ENCODE assay signal across 27 cellular contexts in genomic region chr7:127918130-127918529, GRCh38.
"Had no signal": no experiment of that assay in that cellular context is flagged by ENCODE, and none has a peak within 500 bp of the region (broad histone marks: within the 10 kb centered on the region; RNA-seq: fewer than 3 reads in every experiment).

No MANE protein-coding gene starts in this region.

- H3K4me1 ChIP-seq: SJCRH30 had no signal

- DNase-seq: activated B cell treated with CpG ODN at 0.5 μM for 24 hours; activated CD4-positive, alpha-beta T cell treated with anti-CD3 and anti-CD28 coated beads for 1 hour; activated CD4-positive, alpha-beta T cell treated with anti-CD3 and anti-CD28 coated beads, Interleukin-2, amount 50 U/mL, for 4 hours; activated CD8-positive, alpha-beta memory T cell treated with anti-CD3 and anti-CD28 coated beads for 24 hours; activated T-cell treated with anti-CD3 and anti-CD28 coated beads, Interleukin-2, amount 50 U/mL, for 72 hours; amygdala; KBM-7; MG63; MV-4-11; NCI-H1092 treated with DMSO at 0.1 percent for 48 hours; NCI-H1417 treated with DMSO at 0.1 percent for 48 hours; NCI-H1694; NCI-H2029; NCI-H2107; NCI-H446; NCI-H524; Peyer's patch; Right ventricle myocardium superior; SJCRH30; SK-N-SH; T-helper 1 cell had no signal

- H3K9ac ChIP-seq: SK-N-SH had no signal

- FAIRE-seq: astrocyte, HepG2 had no signal

- H3K27me3 ChIP-seq: MG63, Peyer's patch, SJCRH30 had no signal

- H3K27ac ChIP-seq: Peyer's patch, RWPE1, SJCRH30 had no signal

- H3K4me3 ChIP-seq: MG63, Peyer's patch, SJCRH30 had no signal

- H3K4me2 ChIP-seq: SK-N-SH had no signal

- H3K36me3 ChIP-seq: MG63, Peyer's patch, SJCRH30 had no signal

- H3K4me3 Mint-ChIP-seq: activated B cell treated with CpG ODN at 0.5 μM for 24 hours; activated naive CD4-positive, alpha-beta T cell treated with anti-CD3 and anti-CD28 coated beads, Interleukin-2, amount 50 U/mL, for 24 hours; activated T-cell treated with anti-CD3 and anti-CD28 coated beads, Interleukin-2, amount 50 U/mL, for 72 hours; brain; central memory CD8-positive, alpha-beta T cell had no signal

- H3K9me3 Mint-ChIP-seq: activated B cell treated with CpG ODN at 0.5 μM for 24 hours; activated naive CD4-positive, alpha-beta T cell treated with anti-CD3 and anti-CD28 coated beads, Interleukin-2, amount 50 U/mL, for 24 hours; activated T-cell treated with anti-CD3 and anti-CD28 coated beads, Interleukin-2, amount 50 U/mL, for 72 hours; brain; central memory CD8-positive, alpha-beta T cell had no signal

- ATAC-seq: activated T-cell treated with anti-CD3 and anti-CD28 coated beads, Interleukin-2, amount 50 U/mL, for 72 hours; HepG2 had no signal

- H3K27me3 Mint-ChIP-seq: activated B cell treated with CpG ODN at 0.5 μM for 24 hours; activated naive CD4-positive, alpha-beta T cell treated with anti-CD3 and anti-CD28 coated beads, Interleukin-2, amount 50 U/mL, for 24 hours; brain; central memory CD8-positive, alpha-beta T cell had no signal

- H3K36me3 Mint-ChIP-seq: brain had no signal

- H3K27ac Mint-ChIP-seq: activated B cell treated with CpG ODN at 0.5 μM for 24 hours; activated naive CD4-positive, alpha-beta T cell treated with anti-CD3 and anti-CD28 coated beads, Interleukin-2, amount 50 U/mL, for 24 hours; activated T-cell treated with anti-CD3 and anti-CD28 coated beads, Interleukin-2, amount 50 U/mL, for 72 hours; brain had no signal

- H3K9me3 ChIP-seq: MG63, Peyer's patch, SJCRH30, SK-N-SH had no signal
